16 cellular contexts compared by ENCODE assay signal in genomic region chr15:69061414-69061842, GRCh38. TPM values are rescaled to one million over a fixed set of nuclear protein-coding genes. Genes with fewer than 3 reads are reported as not detected.
A peak's percentile ranks its signal among the peaks of the same experiment; 100 is the strongest.
DNase-seq lines count a peak whose midpoint lies in the region; ATAC-seq and TF ChIP-seq lines count a peak whose summit lies in the region.
"Had no signal": no experiment of that assay in that cellular context is flagged by ENCODE, and none has a peak within 500 bp of the region (broad histone marks: within the 10 kb centered on the region; RNA-seq: fewer than 3 reads in every experiment).

No MANE protein-coding gene starts in this region.

- H2AFZ ChIP-seq in H9 (ENCODE audit: low read length): no peak overlapping the region

- no peak for DNase-seq in CD4-positive, alpha-beta memory T cell
- DNase-seq in H9: peak; percentile 22
- no peak for DNase-seq in T-helper 17 cell
- DNase-seq in naive thymus-derived CD4-positive, alpha-beta T cell: no peak
- DNase-seq: activated CD8-positive, alpha-beta memory T cell treated with anti-CD3 and anti-CD28 coated beads, Interleukin-2, amount 10 ng/mL, durations not matched to agents 7 days and 5 days; COR-L47; left cardiac atrium; NCI-H1436 treated with DMSO at 0.1 percent for 48 hours; nephron progenitor cell; stimulated activated naive B cell treated with anti-CD40 and anti-IgM and Interleukin-4, amounts not matched to agents 10 μg/mL and 1 μg/mL and 100 μg/mL, for 72 hours had no signal

- no peaks in the 10 kb centered on the region for H3K79me1 ChIP-seq in H9 (ENCODE audit: insufficient read depth, low read depth, low read length, poor library complexity, severe bottlenecking)

- no peak overlapping the region for H3K23ac ChIP-seq in H9 (ENCODE audit: insufficient read length, low read depth, low read length)

- no peak overlapping the region for H2BK12ac ChIP-seq in H9 (ENCODE audit: insufficient read length, low read depth, low read length)

- no peaks in the 10 kb centered on the region for H3K9me3 Mint-ChIP-seq in CD4-positive, alpha-beta memory T cell
- H3K9me3 Mint-ChIP-seq in H9: no peaks in the 10 kb centered on the region
- H3K9me3 Mint-ChIP-seq in naive thymus-derived CD4-positive, alpha-beta T cell: no peaks in the 10 kb centered on the region
- H3K9me3 Mint-ChIP-seq: activated naive CD8-positive, alpha-beta T cell treated with anti-CD3 and anti-CD28 coated beads for 36 hours; nephron progenitor cell; stimulated activated naive B cell treated with anti-CD40 and anti-IgM and Interleukin-4, amounts not matched to agents 10 μg/mL and 1 μg/mL and 100 μg/mL, for 72 hours had no signal

- no peak overlapping the region for H4K8ac ChIP-seq in H9 (replicated peaks; ENCODE audit: insufficient read length, low read depth, low read length)

- POLR2A ChIA-PET in CD4-positive, alpha-beta memory T cell (lab: Charles Lee; ENCODE audit: partially characterized antibody): no interaction called here
- POLR2A ChIA-PET in naive thymus-derived CD4-positive, alpha-beta T cell (lab: Charles Lee): no interaction called here

- H4K91ac ChIP-seq in H9 (ENCODE audit: insufficient read length, low read depth, low read length): no peak overlapping the region

- H3K4ac ChIP-seq in H9 (ENCODE audit: low read depth, low read length): no peak overlapping the region

- H3K4me1 Mint-ChIP-seq in CD4-positive, alpha-beta memory T cell: peaks cover 23 to 43% (median 31%) of the 10 kb centered on the region in 4 donors
- peaks cover 15 to 27% of the 10 kb centered on the region in 2 experiments for H3K4me1 Mint-ChIP-seq in H9
- H3K4me1 Mint-ChIP-seq in T-helper 17 cell: peaks cover 13% of the 10 kb centered on the region
- peaks cover 5 to 38% (median 33%) of the 10 kb centered on the region in 7 donors for H3K4me1 Mint-ChIP-seq in naive thymus-derived CD4-positive, alpha-beta T cell

- no peaks in the 10 kb centered on the region for H3K23me2 ChIP-seq in H9 (ENCODE audit: insufficient read length, low read depth, low read length, poor library complexity, severe bottlenecking)

- no peak overlapping the region for H2BK120ac ChIP-seq in H9 (ENCODE audit: low read depth, low read length, poor library complexity, severe bottlenecking)

- CTCF ChIA-PET in CD4-positive, alpha-beta memory T cell (lab: Charles Lee; ENCODE audit: partially characterized antibody): interaction anchor here (1.2 kb wide), 1 partner anchor 334 kb away, joined by 7 read pairs; no protein-coding TSS in a partner anchor
- CTCF ChIA-PET in naive thymus-derived CD4-positive, alpha-beta T cell (lab: Charles Lee): interaction anchor here (1.1 kb wide), 1 partner anchor 333 kb away, joined by 4 read pairs; no protein-coding TSS in a partner anchor

- H2AK5ac ChIP-seq in H9 (ENCODE audit: insufficient read length, low read length): no peak overlapping the region

- no peak overlapping the region for H3K27ac ChIP-seq in CD4-positive, alpha-beta memory T cell (ENCODE audit: low read depth, low read length)
- no peak overlapping the region for H3K27ac ChIP-seq in H9 (ENCODE audit: insufficient read length, low read depth, low read length)
- H3K27ac ChIP-seq in naive thymus-derived CD4-positive, alpha-beta T cell (ENCODE audit: low read depth, low read length): no peak overlapping the region
- H3K27ac ChIP-seq: tibial nerve had no signal

- H2BK15ac ChIP-seq in H9 (ENCODE audit: low read depth, low read length): no peak overlapping the region

- no peaks in the 10 kb centered on the region for H3K36me3 Mint-ChIP-seq in CD4-positive, alpha-beta memory T cell
- H3K36me3 Mint-ChIP-seq in H9 (ENCODE audit: insufficient read depth in 1 of 3, low read depth in 3 of 3): no peaks in the 10 kb centered on the region
- no peaks in the 10 kb centered on the region for H3K36me3 Mint-ChIP-seq in T-helper 17 cell (ENCODE audit: low read depth)
- H3K36me3 Mint-ChIP-seq in naive thymus-derived CD4-positive, alpha-beta T cell: no peaks in the 10 kb centered on the region
- H3K36me3 Mint-ChIP-seq: activated CD8-positive, alpha-beta memory T cell treated with anti-CD3 and anti-CD28 coated beads, Interleukin-2, amount 10 ng/mL, durations not matched to agents 7 days and 5 days; activated naive CD8-positive, alpha-beta T cell treated with anti-CD3 and anti-CD28 coated beads for 36 hours; stimulated activated naive B cell treated with anti-CD40 and anti-IgM and Interleukin-4, amounts not matched to agents 10 μg/mL and 1 μg/mL and 100 μg/mL, for 72 hours had no signal

- H3K9ac ChIP-seq in H9 (ENCODE audit: extremely low read depth, insufficient read length, low read length): no peak overlapping the region

- H4K5ac ChIP-seq in H9 (ENCODE audit: insufficient read length, low read depth, low read length): no peak overlapping the region

- no peaks in the 10 kb centered on the region for H3K27me3 ChIP-seq in CD4-positive, alpha-beta memory T cell (ENCODE audit: insufficient read depth, low read length)
- H3K27me3 ChIP-seq in H9 (ENCODE audit: insufficient read depth, low read length): no peaks in the 10 kb centered on the region; the same call in 1 of the 2 replicates
- no peaks in the 10 kb centered on the region for H3K27me3 ChIP-seq in naive thymus-derived CD4-positive, alpha-beta T cell (ENCODE audit: control insufficient read depth in 2 of 2, insufficient read depth in 2 of 2, low read length in 2 of 2)
- H3K27me3 ChIP-seq: tibial nerve had no signal

- peaks cover 0 to 5% of the 10 kb centered on the region in 2 donors for H3K27me3 Mint-ChIP-seq in CD4-positive, alpha-beta memory T cell
- peaks cover 28% of the 10 kb centered on the region for H3K27me3 Mint-ChIP-seq in H9 (ENCODE audit: low read depth)
- peaks cover 20% of the 10 kb centered on the region for H3K27me3 Mint-ChIP-seq in T-helper 17 cell
- H3K27me3 Mint-ChIP-seq in naive thymus-derived CD4-positive, alpha-beta T cell: peaks cover 0 to 12% (median 5%) of the 10 kb centered on the region in 5 donors
- H3K27me3 Mint-ChIP-seq: activated naive CD8-positive, alpha-beta T cell treated with anti-CD3 and anti-CD28 coated beads for 36 hours had no signal

- no peak overlapping the region for H3K56ac ChIP-seq in H9 (ENCODE audit: insufficient read length, low read depth, low read length)

- peak overlapping the region in 6 of 7 donors; percentile 24 to 92 (median 78) for H3K27ac Mint-ChIP-seq in CD4-positive, alpha-beta memory T cell
- H3K27ac Mint-ChIP-seq in H9 (no peak overlapping the region), T-helper 17 cell (peak overlapping the region; percentile 74)
- peak overlapping the region in 7 of 9 donors; percentile 43 to 87 (median 72) for H3K27ac Mint-ChIP-seq in naive thymus-derived CD4-positive, alpha-beta T cell
- H3K27ac Mint-ChIP-seq: activated CD8-positive, alpha-beta memory T cell treated with anti-CD3 and anti-CD28 coated beads, Interleukin-2, amount 10 ng/mL, durations not matched to agents 7 days and 5 days; activated naive CD8-positive, alpha-beta T cell treated with anti-CD3 and anti-CD28 coated beads for 36 hours; nephron progenitor cell; stimulated activated naive B cell treated with anti-CD40 and anti-IgM and Interleukin-4, amounts not matched to agents 10 μg/mL and 1 μg/mL and 100 μg/mL, for 72 hours had no signal

- H3K18ac ChIP-seq in H9 (ENCODE audit: insufficient read length, low read depth, low read length): no peak overlapping the region

- intact Hi-C loops in CD4-positive, alpha-beta memory T cell (cut with micrococcal nuclease): loop anchor here (1.0 kb wide), 1 partner anchor 391 kb away; the partner anchor contains the start of gene RPLP1
- intact Hi-C loops in naive thymus-derived CD4-positive, alpha-beta T cell (cut with micrococcal nuclease): loop anchor here in 1 of 2 donors (2.0 kb wide), 1 partner anchor 407 kb away; no protein-coding TSS in a partner anchor

- no peaks in the 10 kb centered on the region for H4K20me1 ChIP-seq in H9 (ENCODE audit: control insufficient read depth, insufficient read depth, insufficient read length)

- peak overlapping the region in 3 of 8 donors; percentile 5 to 49 (median 39) for H3K4me3 Mint-ChIP-seq in CD4-positive, alpha-beta memory T cell
- no peak overlapping the region for H3K4me3 Mint-ChIP-seq in H9
- H3K4me3 Mint-ChIP-seq in T-helper 17 cell: no peak overlapping the region
- H3K4me3 Mint-ChIP-seq in naive thymus-derived CD4-positive, alpha-beta T cell: no peak overlapping the region
- H3K4me3 Mint-ChIP-seq: activated CD8-positive, alpha-beta memory T cell treated with anti-CD3 and anti-CD28 coated beads, Interleukin-2, amount 10 ng/mL, durations not matched to agents 7 days and 5 days; activated naive CD8-positive, alpha-beta T cell treated with anti-CD3 and anti-CD28 coated beads for 36 hours; nephron progenitor cell; stimulated activated naive B cell treated with anti-CD40 and anti-IgM and Interleukin-4, amounts not matched to agents 10 μg/mL and 1 μg/mL and 100 μg/mL, for 72 hours had no signal

- TF ChIP-seq CTCF in H9 (conservative IDR thresholded peaks at IDR 0.05): peak; percentile 39; the same call in 1 of the 3 replicates

- H3K14ac ChIP-seq in H9 (ENCODE audit: insufficient read depth, low read length): no peak overlapping the region

- H3K4me3 ChIP-seq in CD4-positive, alpha-beta memory T cell (ENCODE audit: low read length in 2 of 2): no peak overlapping the region
- no peak overlapping the region for H3K4me3 ChIP-seq in naive thymus-derived CD4-positive, alpha-beta T cell (ENCODE audit: low read length)
- H3K4me3 ChIP-seq: tibial nerve had no signal

- no peak overlapping the region for H3T11ph ChIP-seq in H9 (ENCODE audit: low read length)

- no peaks in the 10 kb centered on the region for H3K79me2 ChIP-seq in H9 (ENCODE audit: insufficient read depth, low read length)

- no peaks in the 10 kb centered on the region for H3K36me3 ChIP-seq in CD4-positive, alpha-beta memory T cell (ENCODE audit: insufficient read depth, low read length)
- H3K36me3 ChIP-seq in naive thymus-derived CD4-positive, alpha-beta T cell (ENCODE audit: control insufficient read depth in 2 of 3, insufficient read depth in 3 of 3, low read length in 3 of 3): no peaks in the 10 kb centered on the region
- H3K36me3 ChIP-seq: tibial nerve had no signal

- no peak overlapping the region for H3K4me2 ChIP-seq in H9 (ENCODE audit: insufficient read depth, insufficient read length, low read length)

- no peaks in the 10 kb centered on the region for H3K9me3 ChIP-seq in CD4-positive, alpha-beta memory T cell (ENCODE audit: control insufficient read depth in 1 of 2, low read length in 2 of 2)
- H3K9me3 ChIP-seq in H9 (ENCODE audit: control insufficient read depth, low read depth, low read length) (no peaks in the 10 kb centered on the region), T-helper 17 cell (ENCODE audit: control insufficient read depth, low read length, poor library complexity, severe bottlenecking) (no peaks in the 10 kb centered on the region)
- H3K9me3 ChIP-seq in naive thymus-derived CD4-positive, alpha-beta T cell (ENCODE audit: control insufficient read depth in 2 of 3, low read length in 3 of 3): no peaks in the 10 kb centered on the region
- H3K9me3 ChIP-seq: tibial nerve had no signal

- ATAC-seq in T-helper 17 cell: no peak
- ATAC-seq in naive thymus-derived CD4-positive, alpha-beta T cell: no peak
- ATAC-seq in GM21390 (IDR thresholded peaks at IDR 0.05; ENCODE audit: unreplicated experiment): no peak
- no peak for ATAC-seq in GM21515 (IDR thresholded peaks at IDR 0.05; ENCODE audit: unreplicated experiment)
- no peak for ATAC-seq in GM21619 (IDR thresholded peaks at IDR 0.05; ENCODE audit: unreplicated experiment)
- ATAC-seq: left cardiac atrium, Panc1 had no signal

- no peak overlapping the region for H2BK5ac ChIP-seq in H9 (ENCODE audit: insufficient read length, low read length)

- peaks cover 34% of the 10 kb centered on the region for H3K4me1 ChIP-seq in CD4-positive, alpha-beta memory T cell (ENCODE audit: insufficient read depth, low read length)
- no peaks in the 10 kb centered on the region; the same call in 1 of the 2 replicates for H3K4me1 ChIP-seq in H9 (ENCODE audit: insufficient read depth, low read length)
- peaks cover 7 to 23% of the 10 kb centered on the region in 2 donors for H3K4me1 ChIP-seq in naive thymus-derived CD4-positive, alpha-beta T cell (ENCODE audit: control insufficient read depth in 2 of 2, insufficient read depth in 2 of 2, low read length in 2 of 2)

- H2BK20ac ChIP-seq in H9 (ENCODE audit: low read depth, low read length, poor library complexity, severe bottlenecking): no peak overlapping the region

RNA-seq across cellular contexts. Expression of gene NOX5, which starts 46.9 kb away (rescaled TPM):
- total RNA-seq in CD4-positive, alpha-beta memory T cell: under 1 TPM; 0.06 to 0.08 TPM
- polyA plus RNA-seq in CD4-positive, alpha-beta memory T cell: not detected
- total RNA-seq in H9 (2021): 0.04 TPM in 1 of 2 replicates, not detected in the other
- not detected for total RNA-seq in T-helper 17 cell
- under 1 TPM in 1 of 5 experiments, not detected in 4; 0.05 TPM for total RNA-seq in naive thymus-derived CD4-positive, alpha-beta T cell
- not detected for polyA plus RNA-seq in naive thymus-derived CD4-positive, alpha-beta T cell
- total RNA-seq: activated naive CD8-positive, alpha-beta T cell treated with anti-CD3 and anti-CD28 coated beads for 36 hours had no signal

Comparison
In these comparisons a context has a peak if more than half of its experiments do, and no peak if none do; other contexts are left out.
1. H3K27ac Mint-ChIP-seq: peak in CD4-positive, alpha-beta memory T cell (6 of 7), T-helper 17 cell (single experiment) and naive thymus-derived CD4-positive, alpha-beta T cell (7 of 9); none in H9 (0 of 3).